ENCODE assay signal across 25 cellular contexts in the genomic region with DNA sequence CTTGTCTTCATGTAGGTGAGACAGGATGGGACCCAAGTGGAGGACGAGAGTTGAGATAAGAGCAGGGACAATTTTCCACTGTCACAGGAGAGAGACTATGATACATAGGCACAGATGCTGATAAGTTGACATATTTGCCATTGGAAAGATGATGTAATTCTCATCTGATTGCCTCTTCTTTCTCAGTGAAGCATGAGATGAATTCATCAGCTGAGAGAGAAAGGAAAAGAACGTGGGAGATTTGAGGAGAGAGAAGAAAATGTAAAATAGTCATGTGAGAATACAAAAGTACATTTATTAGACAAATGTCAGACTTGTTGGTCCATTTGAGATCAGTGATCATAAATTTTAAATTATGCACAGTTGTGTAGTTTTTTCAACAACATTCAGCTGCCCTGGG.
"Had no signal": no experiment of that assay in that cellular context is flagged by ENCODE, and none has a peak within 500 bp of the region (broad histone marks: within the 10 kb centered on the region; RNA-seq: fewer than 3 reads in every experiment).

No MANE protein-coding gene starts in this region.

- H3K9me3 Mint-ChIP-seq: activated CD4-positive, alpha-beta T cell treated with anti-CD3 and anti-CD28 coated beads, Interleukin-2, amount 10 ng/mL, durations not matched to agents 7 days and 5 days; activated CD8-positive, alpha-beta T cell treated with anti-CD3 and anti-CD28 coated beads for 36 hours; dendritic cell treated with granulocyte-macrophage colony-stimulating factor and Interleukin-4, amounts not matched to agents 40 ng/mL and 50 ng/mL, for 4 days; endodermal cell had no signal

- DNase-seq: activated CD4-positive, alpha-beta T cell treated with anti-CD3 and anti-CD28 coated beads for 1 hour; activated CD4-positive, alpha-beta T cell treated with anti-CD3 and anti-CD28 coated beads, Interleukin-2, amount 10 ng/mL, durations not matched to agents 7 days and 5 days; activated CD8-positive, alpha-beta T cell treated with anti-CD3 and anti-CD28 coated beads for 36 hours; activated naive CD4-positive, alpha-beta T cell; activated T-cell treated with anti-CD3 and anti-CD28 coated beads for 4 hours; activated T-cell treated with anti-CD3 and anti-CD28 coated beads, Interleukin-2, amount 50 U/mL, for 72 hours; endodermal cell; foreskin keratinocyte; heart right ventricle; left ventricle myocardium inferior; mesendoderm; natural killer cell; sigmoid colon; small intestine; stimulated activated CD4-positive, alpha-beta T cell treated with anti-CD3 and anti-CD28 coated beads, Interleukin-1b, Interleukin-23, amount 100 ng/mL, for 48 hours; stimulated activated CD4-positive, alpha-beta T cell treated with anti-CD3 and anti-CD28 coated beads, Interleukin-4, amount 100 ng/mL, for 4 hours; stimulated activated CD8-positive, alpha-beta memory T cell treated with anti-CD3 and anti-CD28 coated beads, Interleukin-4, amount 100 ng/mL, for 48 hours; stomach; T-helper 2 cell; thyroid gland; upper lobe of right lung had no signal

- H3K27ac Mint-ChIP-seq: activated CD4-positive, alpha-beta T cell treated with anti-CD3 and anti-CD28 coated beads, Interleukin-2, amount 10 ng/mL, durations not matched to agents 7 days and 5 days; activated CD8-positive, alpha-beta T cell treated with anti-CD3 and anti-CD28 coated beads for 36 hours; activated naive CD4-positive, alpha-beta T cell treated with anti-CD3 and anti-CD28 coated beads, Interleukin-2, amount 50 U/mL, for 72 hours; activated T-cell treated with anti-CD3 and anti-CD28 coated beads, Interleukin-2, amount 50 U/mL, for 72 hours; dendritic cell treated with granulocyte-macrophage colony-stimulating factor and Interleukin-4, amounts not matched to agents 40 ng/mL and 50 ng/mL, for 4 days; endodermal cell; natural killer cell; stimulated activated memory B cell treated with anti-CD40 and anti-IgM and Interleukin-4, amounts not matched to agents 10 μg/mL and 1 μg/mL and 100 μg/mL, for 72 hours had no signal

- H3K4me3 Mint-ChIP-seq: activated CD4-positive, alpha-beta T cell treated with anti-CD3 and anti-CD28 coated beads, Interleukin-2, amount 10 ng/mL, durations not matched to agents 7 days and 5 days; activated CD8-positive, alpha-beta T cell treated with anti-CD3 and anti-CD28 coated beads for 36 hours; activated T-cell treated with anti-CD3 and anti-CD28 coated beads, Interleukin-2, amount 50 U/mL, for 72 hours; central memory CD8-positive, alpha-beta T cell; dendritic cell treated with granulocyte-macrophage colony-stimulating factor and Interleukin-4, amounts not matched to agents 40 ng/mL and 50 ng/mL, for 4 days; endodermal cell; natural killer cell; stimulated activated memory B cell treated with anti-CD40 and anti-IgM and Interleukin-4, amounts not matched to agents 10 μg/mL and 1 μg/mL and 100 μg/mL, for 72 hours had no signal

- H3K4me1 Mint-ChIP-seq: activated CD4-positive, alpha-beta T cell treated with anti-CD3 and anti-CD28 coated beads, Interleukin-2, amount 10 ng/mL, durations not matched to agents 7 days and 5 days; central memory CD8-positive, alpha-beta T cell; endodermal cell; natural killer cell; stimulated activated memory B cell treated with anti-CD40 and anti-IgM and Interleukin-4, amounts not matched to agents 10 μg/mL and 1 μg/mL and 100 μg/mL, for 72 hours had no signal

- H3K27me3 Mint-ChIP-seq: activated CD4-positive, alpha-beta T cell treated with anti-CD3 and anti-CD28 coated beads, Interleukin-2, amount 10 ng/mL, durations not matched to agents 7 days and 5 days; activated CD8-positive, alpha-beta T cell treated with anti-CD3 and anti-CD28 coated beads for 36 hours; central memory CD8-positive, alpha-beta T cell; dendritic cell treated with granulocyte-macrophage colony-stimulating factor and Interleukin-4, amounts not matched to agents 40 ng/mL and 50 ng/mL, for 4 days; stimulated activated memory B cell treated with anti-CD40 and anti-IgM and Interleukin-4, amounts not matched to agents 10 μg/mL and 1 μg/mL and 100 μg/mL, for 72 hours had no signal

- ATAC-seq: activated CD8-positive, alpha-beta T cell treated with anti-CD3 and anti-CD28 coated beads for 36 hours; activated naive CD4-positive, alpha-beta T cell treated with anti-CD3 and anti-CD28 coated beads, Interleukin-2, amount 50 U/mL, for 72 hours; activated T-cell treated with anti-CD3 and anti-CD28 coated beads, Interleukin-2, amount 50 U/mL, for 72 hours; foreskin keratinocyte; heart right ventricle; natural killer cell; stimulated activated memory B cell treated with anti-CD40 and anti-IgM and Interleukin-4, amounts not matched to agents 10 μg/mL and 1 μg/mL and 100 μg/mL, for 72 hours; upper lobe of right lung had no signal
